Comparison of ENCODE assay signal across 19 cellular contexts in genomic region chr6:25684565-25684964, GRCh38. TPM values are rescaled to one million over a fixed set of nuclear protein-coding genes. Genes with fewer than 3 reads are reported as not detected.
"Had no signal": no experiment of that assay in that cellular context is flagged by ENCODE, and none has a peak within 500 bp of the region (broad histone marks: within the 10 kb centered on the region; RNA-seq: fewer than 3 reads in every experiment).

No MANE protein-coding gene starts in this region.

- H3K4me1 ChIP-seq: SJCRH30 had no signal

- H3K27ac ChIP-seq: RWPE1, SJCRH30 had no signal

- ATAC-seq: Panc1, PC-3 had no signal

- DNase-seq: KBM-7, MV-4-11, NCI-H1048, NCI-H1436 treated with DMSO at 0.1 percent for 48 hours, NCI-H1694, NCI-H187 treated with DMSO at 0.1 percent for 48 hours, NCI-H2081, NCI-H2107, NCI-H2227 treated with DMSO at 0.1 percent for 48 hours, NCI-H748 treated with DMSO at 0.1 percent for 48 hours, PC-3, SHP77, SJCRH30 had no signal

- H3K36me3 ChIP-seq: SJCRH30 had no signal

- H3K4me3 ChIP-seq: SJCRH30 had no signal

- H3K9me3 ChIP-seq: SJCRH30 had no signal

- H3K27me3 ChIP-seq: SJCRH30 had no signal

RNA-seq across cellular contexts. Expression of gene SCGN, which starts 32.5 kb away (rescaled TPM):
- total RNA-seq: HT-29, MCF 10A, NCI-H460, PC-3, SJCRH30 had no signal
- polyA plus RNA-seq: IgD-negative memory B cell had no signal
